Comparison of ENCODE assay signal across 9 cellular contexts in genomic region chr5:14685757-14686156, GRCh38. TPM values are rescaled to one million over a fixed set of nuclear protein-coding genes. Genes with fewer than 3 reads are reported as not detected.
DNase-seq lines count a peak whose midpoint lies in the region; ATAC-seq and TF ChIP-seq lines count a peak whose summit lies in the region.
"Had no signal": no experiment of that assay in that cellular context is flagged by ENCODE, and none has a peak within 500 bp of the region (broad histone marks: within the 10 kb centered on the region; RNA-seq: fewer than 3 reads in every experiment).

No MANE protein-coding gene starts in this region.

- intact Hi-C loops in PC-3 (cut with micrococcal nuclease) (loop anchor here (1.0 kb wide), 2 partner anchors 321 to 329 kb away; no protein-coding TSS in a partner anchor), sciatic nerve (cut with DNase I) (no loop called here)

- CTCF ChIA-PET in PC-3 (lab: Charles Lee) = interaction anchor here (0.6 to 2.1 kb wide), 3 partner anchors 28 to 318 kb away, joined by 3 to 5 read pairs (median 4); no protein-coding TSS in a partner anchor

- DNase-seq in NCI-H1436 (lab: John Stamatoyannopoulos, UW) = peak; percentile 18
- DNase-seq in NCI-H1436 treated with DMSO at 0.1 percent for 48 hours (lab: John Stamatoyannopoulos, UW) = no peak
- DNase-seq in HT1080 (ENCODE audit: low read depth) = peak; percentile 72
- DNase-seq in PC-3 = peak; percentile 79
- peak; percentile 50 to 70 for DNase-seq in cardiac muscle cell (ENCODE audit: low read depth in 1 of 2, low spot score in 1 of 2)
- DNase-seq in sciatic nerve (ENCODE audit: low spot score) = no peak

- peak overlapping the region; percentile 41 for H3K27ac Mint-ChIP-seq in activated naive CD8-positive, alpha-beta T cell

- H3K27me3 ChIP-seq in PC-3 (ENCODE audit: low read length) = no peaks in the 10 kb centered on the region
- no peaks in the 10 kb centered on the region for H3K27me3 ChIP-seq in cardiac muscle cell
- H3K27me3 ChIP-seq: BLaER1 had no signal

- H3K36me3 ChIP-seq in PC-3 (ENCODE audit: low read depth, low read length) (peaks cover 68% of the 10 kb centered on the region), cardiac muscle cell (peaks cover 50% of the 10 kb centered on the region)

- no peak overlapping the region for H2AFZ ChIP-seq in PC-3 (ENCODE audit: low read length)

- H3K27me3 Mint-ChIP-seq in activated naive CD8-positive, alpha-beta T cell = no peaks in the 10 kb centered on the region

- peak; percentile 89 for ATAC-seq in GM21619 (IDR thresholded peaks at IDR 0.05; ENCODE audit: unreplicated experiment)
- peak; percentile 77 for ATAC-seq in PC-3
- peak; percentile 74 for ATAC-seq in sciatic nerve

- no peaks in the 10 kb centered on the region for H4K20me1 ChIP-seq in PC-3 (ENCODE audit: low read length)

- H3K4me1 Mint-ChIP-seq in activated naive CD8-positive, alpha-beta T cell (ENCODE audit: low read depth) = peaks cover 19% of the 10 kb centered on the region

- TF ChIP-seq CTCF in PC-3 (conservative IDR thresholded peaks at IDR 0.05; ENCODE audit: low read depth, low read length) = peak; percentile 89
- TF ChIP-seq CTCF in cardiac muscle cell (IDR thresholded peaks at IDR 0.05; ENCODE audit: low read depth, low read length) = peak; percentile 73

- no peaks in the 10 kb centered on the region for H3K9me2 ChIP-seq in PC-3 (replicated peaks; ENCODE audit: low read length)

- no peaks in the 10 kb centered on the region for H3K9me3 Mint-ChIP-seq in activated naive CD8-positive, alpha-beta T cell (ENCODE audit: low read depth)

- H3K27ac ChIP-seq in PC-3 (ENCODE audit: low read length) = no peak overlapping the region
- no peak overlapping the region for H3K27ac ChIP-seq in cardiac muscle cell
- H3K27ac ChIP-seq: BLaER1 had no signal

- H3F3A ChIP-seq in PC-3 (ENCODE audit: low read length, unreplicated experiment) = no peaks in the 10 kb centered on the region

- H3K36me3 Mint-ChIP-seq in activated naive CD8-positive, alpha-beta T cell = peaks cover 18% of the 10 kb centered on the region

- H3K4me3 Mint-ChIP-seq in activated naive CD8-positive, alpha-beta T cell = peak overlapping the region; percentile 58

- no peak overlapping the region for H3K4me3 ChIP-seq in PC-3 (ENCODE audit: low read length)
- H3K4me3 ChIP-seq in cardiac muscle cell = no peak overlapping the region
- H3K4me3 ChIP-seq: BLaER1 had no signal

- H3K79me2 ChIP-seq in PC-3 (ENCODE audit: low read length) = 0 out of 2 replicates have a peak, but pooled peaks cover 3% of the 10 kb centered on the region

- H3K4me2 ChIP-seq in PC-3 (ENCODE audit: low read length) = no peak overlapping the region
- H3K4me2 ChIP-seq: BLaER1 had no signal

- H3K9ac ChIP-seq in PC-3 (ENCODE audit: low read length) = no peak overlapping the region
- H3K9ac ChIP-seq: BLaER1 had no signal

- POLR2A ChIA-PET in PC-3 (lab: Charles Lee; ENCODE audit: unreplicated experiment) = interaction anchor here (0.6 kb wide), 1 partner anchor 134 kb away, joined by 4 read pairs; no protein-coding TSS in a partner anchor

- no TSS peak for BruUV-seq in PC-3 (replicated peaks; lab: Mats Ljungman, UMichigan)

- H3K4me1 ChIP-seq in PC-3 (ENCODE audit: insufficient read depth, low read length) (peaks cover 9% of the 10 kb centered on the region; the same call in 1 of the 2 replicates), cardiac muscle cell (ENCODE audit: low read depth) (peaks cover 16% of the 10 kb centered on the region)
- H3K4me1 ChIP-seq: BLaER1 had no signal

- H3K9me3 ChIP-seq in PC-3 (ENCODE audit: low read length) (no peaks in the 10 kb centered on the region), cardiac muscle cell (ENCODE audit: low read depth) (no peaks in the 10 kb centered on the region)

RNA-seq across cellular contexts. Expression of gene OTULIN, which starts 21.2 kb away (rescaled TPM):
- 27.9 and 33.2 TPM in 2 replicates for total RNA-seq in HT1080 (2014; rRNA removed; shearing (Covaris generic))
- 14.4 and 17.5 TPM in 2 replicates for polyA plus RNA-seq in HT1080 (2015; cell fraction: cytosol; rRNA removed)
- polyA plus RNA-seq in HT1080 (2015; cell fraction: nucleus; rRNA removed) = 20.7 and 25.2 TPM in 2 replicates
- 22.4 and 26.7 TPM in 2 replicates for total RNA-seq in PC-3 (2014; rRNA removed)
- total RNA-seq in cardiac muscle cell = 17.3 and 31.2 TPM in 2 replicates
- polyA plus RNA-seq in cardiac muscle cell = 13.0 and 17.1 TPM in 2 replicates
- 34.5 TPM for total RNA-seq in sciatic nerve

Comparison
In these comparisons a context has a peak if more than half of its experiments do, and no peak if none do; other contexts are left out.
1. DNase-seq: peak in NCI-H1436 (single experiment), HT1080 (single experiment), PC-3 (single experiment) and cardiac muscle cell (2 of 2); none in NCI-H1436 treated with DMSO at 0.1 percent for 48 hours (single experiment) and sciatic nerve (single experiment).
2. Peak in every context shown above with its lines, with median percentiles within 50 percentile points of each other: ATAC-seq.